Comparison of ENCODE assay signal across 8 cellular contexts in genomic region chr6:33453361-33454008, GRCh38. TPM values are rescaled to one million over a fixed set of nuclear protein-coding genes. Genes with fewer than 3 reads are reported as not detected.
DNase-seq lines count a peak whose midpoint lies in the region; ATAC-seq and TF ChIP-seq lines count a peak whose summit lies in the region.

No MANE protein-coding gene starts in this region.

- H4K20me1 ChIP-seq in MM.1S (ENCODE audit: insufficient read depth, low read length) = no peaks in the 10 kb centered on the region

- peaks cover 7% of the 10 kb centered on the region for H3K36me3 ChIP-seq in CD4-positive, alpha-beta memory T cell (ENCODE audit: insufficient read depth, low read length)
- H3K36me3 ChIP-seq in MM.1S (replicated peaks; ENCODE audit: insufficient read depth, low read length) = no peaks in the 10 kb centered on the region

- H3K4me2 ChIP-seq in MM.1S (ENCODE audit: low read depth, low read length) = peak overlapping the region; percentile 97

- POLR2A ChIA-PET in CD4-positive, alpha-beta memory T cell (lab: Charles Lee; ENCODE audit: partially characterized antibody) = interaction anchor here (0.6 to 2.6 kb wide), 28 partner anchors 8 to 814 kb away, joined by 3 to 65 read pairs (median 6); partner anchors contain the start of genes B3GALT4, BAK1, CUTA and ITPR3

- H3K79me2 ChIP-seq in MM.1S (ENCODE audit: low read length) = peaks cover 20% of the 10 kb centered on the region

- H3K9ac ChIP-seq in MM.1S (ENCODE audit: low read length) = peak overlapping the region; percentile 76

- H2AFZ ChIP-seq in MM.1S (ENCODE audit: low read length) = 0 out of 2 replicates have a peak overlapping the region, but pooled peaks have one; percentile 59

- peak overlapping the region; percentile 84 to 89 for H3K4me3 ChIP-seq in CD4-positive, alpha-beta memory T cell (ENCODE audit: low read length in 2 of 2)
- H3K4me3 ChIP-seq in MM.1S (ENCODE audit: low read length) (peak overlapping the region; percentile 79), coronary artery (peak overlapping the region; percentile 89)

- CTCF ChIA-PET in CD4-positive, alpha-beta memory T cell (lab: Charles Lee; ENCODE audit: partially characterized antibody) = interaction anchor here (1.0 to 1.6 kb wide), 6 partner anchors 35 to 132 kb away, joined by 3 to 12 read pairs (median 4); partner anchors contain the start of gene CUTA

- peak overlapping the region; percentile 82 to 98 (median 95) for H3K27ac Mint-ChIP-seq in CD4-positive, alpha-beta memory T cell
- H3K27ac Mint-ChIP-seq in natural killer cell treated with Interleukin-12 subunit alpha and Interleukin-12 subunit beta and Interleukin-15 and Interleukin-18, amount 100 ng/mL, for 72 hours = peak overlapping the region; percentile 80 to 94

- no peak for ATAC-seq in natural killer cell treated with Interleukin-12 subunit alpha and Interleukin-12 subunit beta and Interleukin-15 and Interleukin-18, amount 100 ng/mL, for 72 hours

- peak overlapping the region; percentile 93 to 99 (median 97) for H3K4me3 Mint-ChIP-seq in CD4-positive, alpha-beta memory T cell
- peak overlapping the region; percentile 93 for H3K4me3 Mint-ChIP-seq in natural killer cell treated with Interleukin-12 subunit alpha and Interleukin-12 subunit beta and Interleukin-15 and Interleukin-18, amount 100 ng/mL, for 72 hours

- peaks cover 14 to 47% (median 31%) of the 10 kb centered on the region in 4 donors for H3K4me1 Mint-ChIP-seq in CD4-positive, alpha-beta memory T cell
- peaks cover 20 to 43% of the 10 kb centered on the region in 2 donors for H3K4me1 Mint-ChIP-seq in natural killer cell treated with Interleukin-12 subunit alpha and Interleukin-12 subunit beta and Interleukin-15 and Interleukin-18, amount 100 ng/mL, for 72 hours (ENCODE audit: low read depth in 2 of 2)

- no peaks in the 10 kb centered on the region for H3K9me2 ChIP-seq in MM.1S (replicated peaks; ENCODE audit: insufficient read depth, low read length)

- peak in 1 of 5 donors; percentile 6 for DNase-seq in CD4-positive, alpha-beta memory T cell
- peak; percentile 25 for DNase-seq in MM.1S
- no peak for DNase-seq in coronary artery (ENCODE audit: low spot score)
- no peak for DNase-seq in natural killer cell treated with Interleukin-12 subunit alpha and Interleukin-12 subunit beta and Interleukin-15 and Interleukin-18, amount 100 ng/mL, for 72 hours (ENCODE audit: low spot score)
- DNase-seq in NOMO-1 treated with DMSO at 0.1 percent for 48 hours (lab: John Stamatoyannopoulos, UW; ENCODE audit: unreplicated experiment) = no peak
- no peak for DNase-seq in inferior parietal cortex (ENCODE audit: extremely low spot score)
- DNase-seq in posterior cingulate gyrus = no peak
- DNase-seq in COLO668 (lab: John Stamatoyannopoulos, UW; ENCODE audit: unreplicated experiment) = no peak

- H3K9me3 Mint-ChIP-seq in CD4-positive, alpha-beta memory T cell = no peaks in the 10 kb centered on the region
- H3K9me3 Mint-ChIP-seq in natural killer cell treated with Interleukin-12 subunit alpha and Interleukin-12 subunit beta and Interleukin-15 and Interleukin-18, amount 100 ng/mL, for 72 hours = no peaks in the 10 kb centered on the region

- TF ChIP-seq CTCF in MM.1S (IDR thresholded peaks at IDR 0.05; ENCODE audit: low read length) (no peak), coronary artery (IDR thresholded peaks at IDR 0.05) (no peak)

- no peaks in the 10 kb centered on the region for H3F3A ChIP-seq in MM.1S (ENCODE audit: insufficient read depth, low read length)

- no peaks in the 10 kb centered on the region for H3K27me3 ChIP-seq in CD4-positive, alpha-beta memory T cell (ENCODE audit: insufficient read depth, low read length)
- H3K27me3 ChIP-seq in MM.1S (replicated peaks; ENCODE audit: insufficient read depth, low read length) = no peaks in the 10 kb centered on the region

- no peaks in the 10 kb centered on the region for H3K9me3 ChIP-seq in CD4-positive, alpha-beta memory T cell (ENCODE audit: control insufficient read depth in 1 of 2, low read length in 2 of 2)
- H3K9me3 ChIP-seq in MM.1S (replicated peaks; ENCODE audit: insufficient read depth, low read length) = no peaks in the 10 kb centered on the region

- H3K27ac ChIP-seq in CD4-positive, alpha-beta memory T cell (ENCODE audit: low read depth, low read length) = peak overlapping the region; percentile 78
- H3K27ac ChIP-seq in MM.1S (ENCODE audit: low read length) (peak overlapping the region; percentile 37; the same call in 1 of the 2 replicates), coronary artery (peak overlapping the region in 1 of 2 donors; percentile 46)

- no peaks in the 10 kb centered on the region for H3K27me3 Mint-ChIP-seq in CD4-positive, alpha-beta memory T cell
- H3K27me3 Mint-ChIP-seq in natural killer cell treated with Interleukin-12 subunit alpha and Interleukin-12 subunit beta and Interleukin-15 and Interleukin-18, amount 100 ng/mL, for 72 hours = no peaks in the 10 kb centered on the region

- intact Hi-C loops in CD4-positive, alpha-beta memory T cell (cut with micrococcal nuclease) = loop anchor here (1.0 to 10.0 kb wide), 5 partner anchors 22 to 261 kb away; partner anchors contain the start of genes KIFC1 and UQCC2
- intact Hi-C loops in posterior cingulate gyrus (cut with DNase I) = loop anchor here (2.0 to 10.0 kb wide), 2 partner anchors 63 to 121 kb away; partner anchors contain the start of gene KIFC1

- H3K4me1 ChIP-seq in CD4-positive, alpha-beta memory T cell (ENCODE audit: insufficient read depth, low read length) = peaks cover 29% of the 10 kb centered on the region
- H3K4me1 ChIP-seq in MM.1S (ENCODE audit: low read length) = no peaks in the 10 kb centered on the region

- H3K36me3 Mint-ChIP-seq in CD4-positive, alpha-beta memory T cell = peaks cover 11 to 36% of the 10 kb centered on the region in 2 donors
- no peaks in the 10 kb centered on the region for H3K36me3 Mint-ChIP-seq in natural killer cell treated with Interleukin-12 subunit alpha and Interleukin-12 subunit beta and Interleukin-15 and Interleukin-18, amount 100 ng/mL, for 72 hours

RNA-seq across cellular contexts. Expression of gene ZBTB9, which starts 0.9 kb away (rescaled TPM):
- 10 to 100 TPM; 12.1 to 12.8 TPM for total RNA-seq in CD4-positive, alpha-beta memory T cell
- polyA plus RNA-seq in CD4-positive, alpha-beta memory T cell = 10 to 100 TPM in 1 of 2 donors, 1 to 10 TPM in 1; 5.7 to 11.5 TPM
- 10 to 100 TPM; 10.9 to 25.4 TPM for total RNA-seq in natural killer cell treated with Interleukin-12 subunit alpha and Interleukin-12 subunit beta and Interleukin-15 and Interleukin-18, amount 100 ng/mL, for 72 hours

RNA-seq across cellular contexts. Expression of gene SYNGAP1, which starts 33.6 kb away (rescaled TPM):
- 10 to 100 TPM; 47.8 to 48.0 TPM for total RNA-seq in CD4-positive, alpha-beta memory T cell
- 1 to 10 TPM in 1 of 2 donors, not detected in 1; 1.9 TPM for polyA plus RNA-seq in CD4-positive, alpha-beta memory T cell
- total RNA-seq in natural killer cell treated with Interleukin-12 subunit alpha and Interleukin-12 subunit beta and Interleukin-15 and Interleukin-18, amount 100 ng/mL, for 72 hours = 10 to 100 TPM; 17.7 to 77.0 TPM

RNA-seq across cellular contexts. Expression of gene CUTA, which starts 35.6 kb away (rescaled TPM):
- total RNA-seq in CD4-positive, alpha-beta memory T cell = 100 to 1,000 TPM; 210 to 217 TPM
- 100 to 1,000 TPM; 371 to 407 TPM for polyA plus RNA-seq in CD4-positive, alpha-beta memory T cell
- 100 to 1,000 TPM; 106 to 156 TPM for total RNA-seq in natural killer cell treated with Interleukin-12 subunit alpha and Interleukin-12 subunit beta and Interleukin-15 and Interleukin-18, amount 100 ng/mL, for 72 hours

RNA-seq across cellular contexts. Expression of gene PHF1, which starts 42.7 kb away (rescaled TPM):
- total RNA-seq in CD4-positive, alpha-beta memory T cell = 100 to 1,000 TPM; 220 TPM
- polyA plus RNA-seq in CD4-positive, alpha-beta memory T cell = 10 to 100 TPM; 61.2 to 81.8 TPM
- 10 to 100 TPM; 46.5 to 66.6 TPM for total RNA-seq in natural killer cell treated with Interleukin-12 subunit alpha and Interleukin-12 subunit beta and Interleukin-15 and Interleukin-18, amount 100 ng/mL, for 72 hours
